8 cellular contexts compared by ENCODE assay signal in genomic region chr1:247079141-247079874, GRCh38. TPM values are rescaled to one million over a fixed set of nuclear protein-coding genes. Genes with fewer than 3 reads are reported as not detected.
DNase-seq lines count a peak whose midpoint lies in the region; ATAC-seq and TF ChIP-seq lines count a peak whose summit lies in the region.

No MANE protein-coding gene starts in this region.

- H3K4me1 ChIP-seq in right cardiac atrium (ENCODE audit: control insufficient read depth, insufficient read depth, low read length): no peaks in the 10 kb centered on the region

- H3K27me3 Mint-ChIP-seq in activated T-cell treated with anti-CD3 and anti-CD28 coated beads, Interleukin-2, amount 50 U/mL, for 24 hours: peaks cover 7% of the 10 kb centered on the region
- peaks cover 8% of the 10 kb centered on the region; the same call in 1 of the 2 replicates for H3K27me3 Mint-ChIP-seq in WTC11 (ENCODE audit: low read depth)

- peaks cover 4% of the 10 kb centered on the region for H3K9me3 Mint-ChIP-seq in activated T-cell treated with anti-CD3 and anti-CD28 coated beads, Interleukin-2, amount 50 U/mL, for 24 hours
- peaks cover 35% of the 10 kb centered on the region for H3K9me3 Mint-ChIP-seq in WTC11
- H3K9me3 Mint-ChIP-seq in stimulated activated effector memory CD8-positive, alpha-beta T cell treated with anti-CD3 and anti-CD28 coated beads, Interleukin-12 subunit alpha, Interleukin-12 subunit beta, amount 100 ng/mL, for 72 hours: no peaks in the 10 kb centered on the region

- H3K27ac Mint-ChIP-seq in activated T-cell treated with anti-CD3 and anti-CD28 coated beads, Interleukin-2, amount 50 U/mL, for 24 hours: peak overlapping the region; percentile 96
- H3K27ac Mint-ChIP-seq in WTC11: peak overlapping the region; percentile 76
- peak overlapping the region; percentile 91 for H3K27ac Mint-ChIP-seq in stimulated activated effector memory CD8-positive, alpha-beta T cell treated with anti-CD3 and anti-CD28 coated beads, Interleukin-12 subunit alpha, Interleukin-12 subunit beta, amount 100 ng/mL, for 72 hours

- TF ChIP-seq CTCF in WTC11 (IDR thresholded peaks at IDR 0.05): no peak

- H3K27ac ChIP-seq in right cardiac atrium (ENCODE audit: low read length): no peak overlapping the region

- CTCF ChIA-PET in WTC11 (lab: Charles Lee): interaction anchor here (1.0 to 1.8 kb wide), 3 partner anchors 8 to 67 kb away, joined by 3 to 6 read pairs (median 5); no protein-coding TSS in a partner anchor

- H3K27me3 ChIP-seq in right cardiac atrium (ENCODE audit: control insufficient read depth, insufficient read depth): no peaks in the 10 kb centered on the region

- POLR2A ChIA-PET in WTC11 (lab: Charles Lee): interaction anchor here (0.5 to 1.4 kb wide), 7 partner anchors 10 to 444 kb away, joined by 3 to 5 read pairs (median 3); no protein-coding TSS in a partner anchor

- 47% methylated on average over 23 of the region's 23 CpGs for WGBS in right cardiac atrium

- peaks cover 27% of the 10 kb centered on the region for H3K4me1 Mint-ChIP-seq in activated T-cell treated with anti-CD3 and anti-CD28 coated beads, Interleukin-2, amount 50 U/mL, for 24 hours (ENCODE audit: low read depth)
- peaks cover 18% of the 10 kb centered on the region for H3K4me1 Mint-ChIP-seq in WTC11
- peaks cover 37% of the 10 kb centered on the region for H3K4me1 Mint-ChIP-seq in stimulated activated effector memory CD8-positive, alpha-beta T cell treated with anti-CD3 and anti-CD28 coated beads, Interleukin-12 subunit alpha, Interleukin-12 subunit beta, amount 100 ng/mL, for 72 hours

- H3K4me3 Mint-ChIP-seq in activated T-cell treated with anti-CD3 and anti-CD28 coated beads, Interleukin-2, amount 50 U/mL, for 24 hours: peak overlapping the region; percentile 94
- peak overlapping the region; percentile 98 for H3K4me3 Mint-ChIP-seq in WTC11
- H3K4me3 Mint-ChIP-seq in stimulated activated effector memory CD8-positive, alpha-beta T cell treated with anti-CD3 and anti-CD28 coated beads, Interleukin-12 subunit alpha, Interleukin-12 subunit beta, amount 100 ng/mL, for 72 hours: peak overlapping the region; percentile 90

- peaks cover 40% of the 10 kb centered on the region for H3K36me3 Mint-ChIP-seq in activated T-cell treated with anti-CD3 and anti-CD28 coated beads, Interleukin-2, amount 50 U/mL, for 24 hours (ENCODE audit: low read depth)
- peaks cover 35% of the 10 kb centered on the region for H3K36me3 Mint-ChIP-seq in WTC11
- H3K36me3 Mint-ChIP-seq in stimulated activated effector memory CD8-positive, alpha-beta T cell treated with anti-CD3 and anti-CD28 coated beads, Interleukin-12 subunit alpha, Interleukin-12 subunit beta, amount 100 ng/mL, for 72 hours: no peaks in the 10 kb centered on the region

- H3K4me3 ChIP-seq in right cardiac atrium (ENCODE audit: low read length): peak overlapping the region; percentile 83

- intact Hi-C loops in right cardiac atrium (cut with DNase I): no loop called here
- intact Hi-C loops in left colon (cut with DNase I, micrococcal nuclease): no loop called here

- peak; percentile 8 for ATAC-seq in WTC11
- no peak for ATAC-seq in right cardiac atrium
- no peak for ATAC-seq in stimulated activated effector memory CD8-positive, alpha-beta T cell treated with anti-CD3 and anti-CD28 coated beads, Interleukin-12 subunit alpha, Interleukin-12 subunit beta, amount 100 ng/mL, for 72 hours
- ATAC-seq in GM21723 (IDR thresholded peaks at IDR 0.05; ENCODE audit: unreplicated experiment): no peak
- ATAC-seq in left colon: no peak

- H3K9me3 ChIP-seq in right cardiac atrium (ENCODE audit: control insufficient read depth, low read length): no peaks in the 10 kb centered on the region

- DNase-seq in activated T-cell treated with anti-CD3 and anti-CD28 coated beads, Interleukin-2, amount 50 U/mL, for 24 hours: no peak
- DNase-seq in activated T-cell treated with anti-CD3 and anti-CD28 coated beads, Interleukin-2, amount 50 U/mL, for 1 hour: no peak
- DNase-seq in WTC11 (ENCODE audit: low spot score) (no peak), right cardiac atrium (no peak), left colon (no peak), pons (ENCODE audit: low spot score) (no peak)
- DNase-seq in stimulated activated effector memory CD8-positive, alpha-beta T cell treated with anti-CD3 and anti-CD28 coated beads, Interleukin-12 subunit alpha, Interleukin-12 subunit beta, amount 100 ng/mL, for 72 hours (ENCODE audit: low spot score in 2 of 2): no peak

TF ChIP-seq in WTC11, 78 proteins besides CTCF, POLR2A, EP300 and RAD21:
- TF ChIP-seq MLX (CRISPR knock-in tag; IDR thresholded peaks at IDR 0.05) (no peak), GABPB1 (CRISPR knock-in tag; IDR thresholded peaks at IDR 0.05) (no peak), SMAD4 (CRISPR knock-in tag; IDR thresholded peaks at IDR 0.05) (no peak), E2F1 (CRISPR knock-in tag; IDR thresholded peaks at IDR 0.05) (no peak), PRRX2 (CRISPR knock-in tag; IDR thresholded peaks at IDR 0.05) (no peak), NR1H2 (CRISPR knock-in tag; IDR thresholded peaks at IDR 0.05) (no peak), ZNF138 (CRISPR knock-in tag; conservative IDR thresholded peaks at IDR 0.05) (no peak), NFYB (CRISPR knock-in tag; conservative IDR thresholded peaks at IDR 0.05; ENCODE audit: low read depth) (no peak), ESRRA (CRISPR knock-in tag; IDR thresholded peaks at IDR 0.05; ENCODE audit: borderline replicate concordance) (no peak), ZNF281 (CRISPR knock-in tag; IDR thresholded peaks at IDR 0.05) (no peak), EMX1 (CRISPR knock-in tag; IDR thresholded peaks at IDR 0.05) (no peak), MAX (CRISPR knock-in tag; IDR thresholded peaks at IDR 0.05) (no peak), ZNF671 (CRISPR knock-in tag; IDR thresholded peaks at IDR 0.05) (no peak), KAT7 (CRISPR knock-in tag; IDR thresholded peaks at IDR 0.05; ENCODE audit: borderline replicate concordance) (no peak), TP53 (CRISPR knock-in tag; IDR thresholded peaks at IDR 0.05) (no peak), SOX15 (CRISPR knock-in tag; IDR thresholded peaks at IDR 0.05) (no peak), ZBTB21 (CRISPR knock-in tag; IDR thresholded peaks at IDR 0.05; ENCODE audit: borderline replicate concordance) (no peak), TEAD4 (CRISPR knock-in tag; IDR thresholded peaks at IDR 0.05) (no peak)

RNA-seq across cellular contexts. Expression of gene ZNF670, which starts 0.7 kb away (rescaled TPM):
- 11.1 to 12.7 TPM (median 12.7 TPM) in 3 replicates for total RNA-seq in WTC11 (2021)
- 1 to 10 TPM; 1.6 to 2.1 (median 1.8) TPM for total RNA-seq in right cardiac atrium
- polyA plus RNA-seq in right cardiac atrium: 1.3 TPM
- total RNA-seq in left colon: 1 to 10 TPM; 2.0 to 2.3 TPM

RNA-seq across cellular contexts. Expression of gene ZNF669, which starts 24.8 kb away (rescaled TPM):
- total RNA-seq in WTC11 (2021): 15.2 to 18.3 TPM (median 16.6 TPM) in 3 replicates
- 1 to 10 TPM; 3.2 to 6.0 (median 5.1) TPM for total RNA-seq in right cardiac atrium
- 3.4 TPM for polyA plus RNA-seq in right cardiac atrium
- total RNA-seq in left colon: 1 to 10 TPM; 4.9 to 5.9 TPM
